Comparison of ENCODE assay signal across 9 cellular contexts in the genomic region with DNA sequence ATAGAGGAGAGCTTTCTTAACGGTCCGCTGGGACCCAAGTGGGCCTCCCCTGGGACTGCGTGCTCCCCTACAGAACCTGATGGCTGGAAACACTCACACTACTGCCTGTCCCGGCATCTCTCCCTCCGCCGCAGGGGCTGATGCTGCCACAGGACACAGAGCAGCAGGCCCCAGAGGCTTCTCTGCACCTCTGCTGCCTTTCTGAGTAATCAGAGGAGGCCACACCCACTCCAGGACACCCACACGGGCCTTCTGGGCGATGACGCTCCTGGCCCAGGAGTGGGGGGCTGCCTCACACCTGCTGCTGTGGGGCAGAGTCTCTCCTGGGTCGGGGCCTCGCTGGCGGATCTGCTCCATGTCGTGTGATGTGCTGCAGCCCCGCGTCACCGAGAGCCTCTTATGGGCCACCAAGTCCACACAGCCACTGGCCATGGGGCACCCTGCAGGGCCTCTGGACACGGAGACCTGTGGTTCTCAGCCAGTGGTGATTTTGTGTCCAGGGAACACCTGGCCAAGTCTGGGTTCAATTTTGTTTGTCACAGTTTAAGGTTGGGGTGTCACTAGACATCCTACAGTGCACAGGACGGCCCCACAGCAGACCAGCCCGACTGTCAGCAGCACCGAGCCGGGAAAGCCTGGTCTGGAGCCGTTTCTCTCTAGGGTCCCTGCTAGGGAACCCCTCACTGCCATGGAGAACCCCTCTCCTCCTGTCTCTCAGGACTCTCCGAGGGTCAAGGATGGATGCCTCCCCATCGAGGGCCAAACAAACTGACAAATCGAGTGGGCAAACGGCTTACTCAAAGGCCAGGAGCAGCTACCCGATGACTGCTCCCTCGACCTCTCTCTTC. TPM values are rescaled to one million over a fixed set of nuclear protein-coding genes. Genes with fewer than 3 reads are reported as not detected.
DNase-seq lines count a peak whose midpoint lies in the region; ATAC-seq lines count a peak whose summit lies in the region.
"Had no signal": no experiment of that assay in that cellular context is flagged by ENCODE, and none has a peak within 500 bp of the region (broad histone marks: within the 10 kb centered on the region; RNA-seq: fewer than 3 reads in every experiment).

No MANE protein-coding gene starts in this region.

- DNase-seq in activated CD8-positive, alpha-beta memory T cell treated with anti-CD3 and anti-CD28 coated beads for 4 hours (ENCODE audit: low read depth in 2 of 2) = peak; percentile 40 to 43
- no peak for DNase-seq in memory B cell (ENCODE audit: low spot score in 2 of 2)
- DNase-seq in occipital lobe (lab: John Stamatoyannopoulos, UW) = no peak
- DNase-seq in immature natural killer cell = no peak
- DNase-seq: NCI-H446 had no signal

- H3K4me3 Mint-ChIP-seq in memory B cell (peak overlapping the region; percentile 63), immature natural killer cell (no peak overlapping the region)
- peak overlapping the region; percentile 61 for H3K4me3 Mint-ChIP-seq in stimulated activated memory B cell treated with anti-CD40 and anti-IgM and Interleukin-4, amounts not matched to agents 10 μg/mL and 1 μg/mL and 100 μg/mL, for 72 hours
- H3K4me3 Mint-ChIP-seq: mesothelial cell of epicardium had no signal

- H3K9me3 Mint-ChIP-seq in memory B cell (no peaks in the 10 kb centered on the region), immature natural killer cell (no peaks in the 10 kb centered on the region)
- H3K9me3 Mint-ChIP-seq in stimulated activated memory B cell treated with anti-CD40 and anti-IgM and Interleukin-4, amounts not matched to agents 10 μg/mL and 1 μg/mL and 100 μg/mL, for 72 hours = no peaks in the 10 kb centered on the region
- H3K9me3 Mint-ChIP-seq: mesothelial cell of epicardium had no signal

- H3K27ac Mint-ChIP-seq in memory B cell = peak overlapping the region; percentile 19
- peak overlapping the region; percentile 84 for H3K27ac Mint-ChIP-seq in stimulated activated memory B cell treated with anti-CD40 and anti-IgM and Interleukin-4, amounts not matched to agents 10 μg/mL and 1 μg/mL and 100 μg/mL, for 72 hours
- H3K27ac Mint-ChIP-seq in immature natural killer cell = no peak overlapping the region
- H3K27ac Mint-ChIP-seq: mesothelial cell of epicardium had no signal

- H3K4me1 Mint-ChIP-seq in memory B cell = peaks cover 10% of the 10 kb centered on the region
- peaks cover 19% of the 10 kb centered on the region for H3K4me1 Mint-ChIP-seq in stimulated activated memory B cell treated with anti-CD40 and anti-IgM and Interleukin-4, amounts not matched to agents 10 μg/mL and 1 μg/mL and 100 μg/mL, for 72 hours
- no peaks in the 10 kb centered on the region for H3K4me1 Mint-ChIP-seq in immature natural killer cell

- ATAC-seq in GM21529 (IDR thresholded peaks at IDR 0.05; ENCODE audit: unreplicated experiment) (peak; percentile 60), memory B cell (ENCODE audit: low read depth) (peak; percentile 64), HG03095 (IDR thresholded peaks at IDR 0.05; ENCODE audit: unreplicated experiment) (no peak)
- peak; percentile 85 for ATAC-seq in stimulated activated memory B cell treated with anti-CD40 and anti-IgM and Interleukin-4, amounts not matched to agents 10 μg/mL and 1 μg/mL and 100 μg/mL, for 72 hours

- H3K27me3 Mint-ChIP-seq in memory B cell (peaks cover 29% of the 10 kb centered on the region), immature natural killer cell (ENCODE audit: low read depth in 3 of 3) (peaks cover 3 to 12% (median 5%) of the 10 kb centered on the region in 3 donors)
- H3K27me3 Mint-ChIP-seq in stimulated activated memory B cell treated with anti-CD40 and anti-IgM and Interleukin-4, amounts not matched to agents 10 μg/mL and 1 μg/mL and 100 μg/mL, for 72 hours = peaks cover 64% of the 10 kb centered on the region

- H3K36me3 Mint-ChIP-seq in memory B cell (peaks cover 2% of the 10 kb centered on the region), immature natural killer cell (no peaks in the 10 kb centered on the region)
- H3K36me3 Mint-ChIP-seq in stimulated activated memory B cell treated with anti-CD40 and anti-IgM and Interleukin-4, amounts not matched to agents 10 μg/mL and 1 μg/mL and 100 μg/mL, for 72 hours = no peaks in the 10 kb centered on the region
- H3K36me3 Mint-ChIP-seq: mesothelial cell of epicardium had no signal

RNA-seq across cellular contexts. Expression of a gene that starts 16.0 kb away (rescaled TPM):
- 33.2 TPM for total RNA-seq in occipital lobe
- 10 to 100 TPM; 17.2 to 24.9 (median 21.1) TPM for polyA plus RNA-seq in immature natural killer cell

RNA-seq across cellular contexts. Expression of a gene that starts 57.6 kb away (rescaled TPM):
- 7.5 TPM for total RNA-seq in occipital lobe
- polyA plus RNA-seq in immature natural killer cell = 10 to 100 TPM; 10.1 to 20.1 (median 11.6) TPM

Comparison
In these comparisons a context has a peak if more than half of its experiments do, and no peak if none do; other contexts are left out.
1. DNase-seq: peak in activated CD8-positive, alpha-beta memory T cell treated with anti-CD3 and anti-CD28 coated beads for 4 hours (2 of 2); none in memory B cell (0 of 2), occipital lobe (single experiment) and immature natural killer cell (0 of 3).
2. H3K27ac Mint-ChIP-seq: peak in memory B cell (single experiment) and stimulated activated memory B cell treated with anti-CD40 and anti-IgM and Interleukin-4, amounts not matched to agents 10 μg/mL and 1 μg/mL and 100 μg/mL, for 72 hours (single experiment); none in immature natural killer cell (0 of 6).
3. H3K4me3 Mint-ChIP-seq: peak in memory B cell (single experiment) and stimulated activated memory B cell treated with anti-CD40 and anti-IgM and Interleukin-4, amounts not matched to agents 10 μg/mL and 1 μg/mL and 100 μg/mL, for 72 hours (single experiment); none in immature natural killer cell (0 of 5).